9 cellular contexts compared by ENCODE assay signal in the genomic region with DNA sequence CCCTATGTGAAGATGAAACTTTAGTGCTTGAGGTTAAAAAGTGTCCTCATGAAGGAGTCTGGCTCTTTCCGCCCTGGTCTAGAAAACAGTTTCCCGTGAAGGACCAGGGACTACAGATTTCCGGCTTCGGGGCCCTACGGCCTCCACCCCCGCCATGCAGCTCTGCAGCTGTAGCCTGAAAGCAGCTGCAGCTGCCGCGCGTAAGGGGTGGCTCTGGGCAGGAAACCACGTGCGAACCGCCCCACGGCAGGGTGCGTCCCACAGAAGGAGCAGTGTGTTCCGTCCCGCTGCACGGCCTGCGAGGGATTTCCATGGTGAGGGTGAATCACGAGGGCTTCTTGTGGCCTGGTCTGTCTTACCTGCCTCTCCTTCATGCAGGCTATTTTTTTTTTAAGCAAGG.
DNase-seq lines count a peak whose midpoint lies in the region; ATAC-seq and TF ChIP-seq lines count a peak whose summit lies in the region.
"Had no signal": no experiment of that assay in that cellular context is flagged by ENCODE, and none has a peak within 500 bp of the region (broad histone marks: within the 10 kb centered on the region; RNA-seq: fewer than 3 reads in every experiment).

No MANE protein-coding gene starts in this region.

- no peak overlapping the region for H3K4me3 ChIP-seq in prostate gland
- H3K4me3 ChIP-seq: lung had no signal

- H3K4me1 ChIP-seq in prostate gland (replicated peaks) = no peaks in the 10 kb centered on the region

- no peaks in the 10 kb centered on the region for H3K27me3 ChIP-seq in prostate gland (replicated peaks; ENCODE audit: insufficient read depth)

- no peak for TF ChIP-seq CTCF in prostate gland (IDR thresholded peaks at IDR 0.05)

- peak; percentile 29 for DNase-seq in activated CD4-positive, alpha-beta T cell treated with anti-CD3 and anti-CD28 coated beads, Interleukin-2, amount 50 U/mL, for 1 hour
- DNase-seq in left cardiac atrium = peak; percentile 43
- peak; percentile 23 to 28 for DNase-seq in stimulated activated CD8-positive, alpha-beta memory T cell treated with anti-CD3 and anti-CD28 coated beads, Interleukin-4, amount 100 ng/mL, for 1 hour (ENCODE audit: low read depth in 2 of 2, low spot score in 1 of 2)
- no peak for DNase-seq in DMS 273 treated with DMSO at 0.1 percent for 48 hours (lab: John Stamatoyannopoulos, UW)
- no peak for DNase-seq in GM03348 (ENCODE audit: low spot score)
- DNase-seq in prostate gland (ENCODE audit: low spot score) = no peak

- WGBS in prostate gland = 80% methylated on average over 19 of the region's 19 CpGs

- no peak for TF ChIP-seq POLR2A in prostate gland (IDR thresholded peaks at IDR 0.05)

- ATAC-seq in GM21737 (IDR thresholded peaks at IDR 0.05; ENCODE audit: unreplicated experiment) (peak; percentile 79), left cardiac atrium (peak; percentile 49 to 63), GM18520 (IDR thresholded peaks at IDR 0.05; ENCODE audit: unreplicated experiment) (no peak)

- no peak overlapping the region for H3K27ac ChIP-seq in prostate gland

- intact Hi-C loops in left cardiac atrium (cut with DNase I) (no loop called here), prostate gland (cut with DNase I) (no loop called here)

- no peaks in the 10 kb centered on the region for H3K9me3 ChIP-seq in prostate gland

- H3K36me3 ChIP-seq in prostate gland = no peaks in the 10 kb centered on the region

Comparison
In these comparisons a context has a peak if more than half of its experiments do, and no peak if none do; other contexts are left out.
1. DNase-seq: peak in activated CD4-positive, alpha-beta T cell treated with anti-CD3 and anti-CD28 coated beads, Interleukin-2, amount 50 U/mL, for 1 hour (single experiment), left cardiac atrium (single experiment) and stimulated activated CD8-positive, alpha-beta memory T cell treated with anti-CD3 and anti-CD28 coated beads, Interleukin-4, amount 100 ng/mL, for 1 hour (2 of 2); none in DMS 273 treated with DMSO at 0.1 percent for 48 hours (single experiment), GM03348 (single experiment) and prostate gland (single experiment).